Comparison of ENCODE assay signal across 31 cellular contexts in the genomic region with DNA sequence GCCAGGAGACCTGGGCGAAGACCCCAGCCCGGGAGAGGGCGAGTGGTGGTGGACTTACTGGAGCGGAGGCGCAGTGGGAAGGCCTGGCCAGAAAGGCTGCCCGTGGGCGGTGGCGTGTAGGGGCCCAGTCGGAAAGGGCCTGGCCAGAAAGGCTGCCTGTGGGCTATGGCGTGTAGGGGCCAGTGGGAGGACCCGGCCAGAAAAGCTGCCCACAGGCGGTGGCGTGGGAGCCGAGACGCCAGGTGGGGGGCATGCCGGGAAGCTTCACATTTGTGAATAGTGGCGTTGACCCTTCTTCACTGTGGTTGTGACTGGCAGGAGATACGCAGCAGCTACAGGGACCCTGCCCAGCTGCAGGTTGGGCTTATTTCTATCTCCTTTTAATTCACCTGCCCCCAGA.
"Had no signal": no experiment of that assay in that cellular context is flagged by ENCODE, and none has a peak within 500 bp of the region (broad histone marks: within the 10 kb centered on the region; RNA-seq: fewer than 3 reads in every experiment).

No MANE protein-coding gene starts in this region.

- H3K4me1 ChIP-seq: neural progenitor cell, parathyroid adenoma, psoas muscle, right lobe of liver, sigmoid colon, stomach, thyroid gland, tibial nerve, upper lobe of left lung, vagina had no signal

- H3K36me3 ChIP-seq: ovary had no signal

- H3K9me3 ChIP-seq: neutrophil, psoas muscle, right lobe of liver, sigmoid colon, thoracic aorta, thyroid gland, vagina had no signal

- H3K4me3 Mint-ChIP-seq: naive thymus-derived CD4-positive, alpha-beta T cell; natural killer cell; nephron; neural progenitor cell; stimulated activated effector memory CD8-positive, alpha-beta T cell treated with anti-CD3 and anti-CD28 coated beads, Interleukin-12 subunit alpha, Interleukin-12 subunit beta, amount 100 ng/mL, for 72 hours; stimulated activated naive B cell treated with anti-CD40 and anti-IgM and Interleukin-4, amounts not matched to agents 10 μg/mL and 1 μg/mL and 100 μg/mL, for 72 hours; stimulated activated naive CD8-positive, alpha-beta T cell treated with anti-CD3 and anti-CD28 coated beads, Interleukin-15, Interleukin-2, amounts not matched to agents 100 ng/mL and 50 ng/mL, for 24 hours had no signal

- H3K27me3 ChIP-seq: neural progenitor cell, neutrophil, ovary, right lobe of liver, sigmoid colon, stomach, thyroid gland, tibial nerve, upper lobe of left lung, vagina had no signal

- H3K9ac ChIP-seq: neural progenitor cell, parathyroid adenoma had no signal

- H3K27ac ChIP-seq: neural progenitor cell, neutrophil, ovary, parathyroid adenoma, psoas muscle, right lobe of liver, sigmoid colon, stomach, thoracic aorta, thyroid gland, tibial nerve, upper lobe of left lung, vagina had no signal

- H3K79me2 ChIP-seq: parathyroid adenoma had no signal

- ATAC-seq: naive thymus-derived CD4-positive, alpha-beta T cell; natural killer cell; psoas muscle; right cardiac atrium; stimulated activated effector memory CD8-positive, alpha-beta T cell treated with anti-CD3 and anti-CD28 coated beads, Interleukin-12 subunit alpha, Interleukin-12 subunit beta, amount 100 ng/mL, for 72 hours; stimulated activated naive B cell treated with anti-CD40 and anti-IgM and Interleukin-4, amounts not matched to agents 10 μg/mL and 1 μg/mL and 100 μg/mL, for 72 hours had no signal

- H3K27me3 Mint-ChIP-seq: naive thymus-derived CD4-positive, alpha-beta T cell; progenitor cell of endocrine pancreas; stimulated activated naive B cell treated with anti-CD40 and anti-IgM and Interleukin-4, amounts not matched to agents 10 μg/mL and 1 μg/mL and 100 μg/mL, for 72 hours; stimulated activated naive CD8-positive, alpha-beta T cell treated with anti-CD3 and anti-CD28 coated beads, Interleukin-15, Interleukin-2, amounts not matched to agents 100 ng/mL and 50 ng/mL, for 24 hours had no signal

- FAIRE-seq: small intestine, urothelium cell line had no signal

- H2AFZ ChIP-seq: neural progenitor cell, parathyroid adenoma had no signal

- DNase-seq: naive thymus-derived CD4-positive, alpha-beta T cell; natural killer cell; occipital lobe; ovary; posterior cingulate gyrus; psoas muscle; right cardiac atrium; right lobe of liver; sigmoid colon; small intestine; stimulated activated CD4-positive, alpha-beta T cell treated with anti-CD3 and anti-CD28 coated beads, Interleukin-15, amount 100 ng/mL, for 24 hours; stimulated activated CD4-positive, alpha-beta T cell treated with anti-CD3 and anti-CD28 coated beads, Interleukin-2, amount 100 ng/mL, for 24 hours; stimulated activated CD4-positive, alpha-beta T cell treated with anti-CD3 and anti-CD28 coated beads, Interleukin-2, amount 100 ng/mL, for 48 hours; stimulated activated CD4-positive, alpha-beta T cell treated with anti-CD3 and anti-CD28 coated beads, Interleukin-4, amount 100 ng/mL, for 24 hours; stimulated activated naive B cell treated with anti-CD40 and anti-IgM and Interleukin-4, amounts not matched to agents 10 μg/mL and 1 μg/mL and 100 μg/mL, for 72 hours; stimulated activated naive CD4-positive, alpha-beta T cell treated with Interleukin-2 at 50 U/mL for 16 hours; stomach; thyroid gland; trophoblast cell; upper lobe of left lung had no signal

- H3K27ac Mint-ChIP-seq: naive thymus-derived CD4-positive, alpha-beta T cell; natural killer cell; nephron; neural progenitor cell; progenitor cell of endocrine pancreas; stimulated activated effector memory CD8-positive, alpha-beta T cell treated with anti-CD3 and anti-CD28 coated beads, Interleukin-12 subunit alpha, Interleukin-12 subunit beta, amount 100 ng/mL, for 72 hours; stimulated activated naive B cell treated with anti-CD40 and anti-IgM and Interleukin-4, amounts not matched to agents 10 μg/mL and 1 μg/mL and 100 μg/mL, for 72 hours; stimulated activated naive CD8-positive, alpha-beta T cell treated with anti-CD3 and anti-CD28 coated beads, Interleukin-15, Interleukin-2, amounts not matched to agents 100 ng/mL and 50 ng/mL, for 24 hours had no signal

- H3K4me3 ChIP-seq: neural progenitor cell, ovary, psoas muscle, right lobe of liver, sigmoid colon, stomach, thoracic aorta, thyroid gland, tibial nerve, upper lobe of left lung, vagina had no signal

- H3K4me1 Mint-ChIP-seq: naive thymus-derived CD4-positive, alpha-beta T cell; natural killer cell; nephron; neural progenitor cell; stimulated activated naive B cell treated with anti-CD40 and anti-IgM and Interleukin-4, amounts not matched to agents 10 μg/mL and 1 μg/mL and 100 μg/mL, for 72 hours had no signal

- H3K4me2 ChIP-seq: neural progenitor cell had no signal
